Comparison of ENCODE assay signal across 28 cellular contexts in genomic region chr2:47276061-47276460, GRCh38.
"Had no signal": no experiment of that assay in that cellular context is flagged by ENCODE, and none has a peak within 500 bp of the region (broad histone marks: within the 10 kb centered on the region; RNA-seq: fewer than 3 reads in every experiment).

No MANE protein-coding gene starts in this region.

- H3K27me3 ChIP-seq: stomach, suprapubic skin, testis, thyroid gland, tibial artery, tibial nerve, transverse colon, upper lobe of left lung, upper lobe of right lung, uterus, vagina had no signal

- H3K4me3 Mint-ChIP-seq: stimulated activated effector memory CD8-positive, alpha-beta T cell treated with anti-CD3 and anti-CD28 coated beads, Interleukin-12 subunit alpha, Interleukin-12 subunit beta, amount 100 ng/mL, for 72 hours; stimulated activated memory B cell treated with anti-CD40 and anti-IgM and Interleukin-4, amounts not matched to agents 10 μg/mL and 1 μg/mL and 100 μg/mL, for 72 hours; stimulated activated naive B cell treated with anti-CD40 and anti-IgM and Interleukin-4, amounts not matched to agents 10 μg/mL and 1 μg/mL and 100 μg/mL, for 72 hours; stimulated activated naive CD8-positive, alpha-beta T cell treated with anti-CD3 and anti-CD28 coated beads, Interleukin-15, amount 100 ng/mL, for 72 hours; stimulated activated naive CD8-positive, alpha-beta T cell treated with anti-CD3 and anti-CD28 coated beads, Interleukin-15, Interleukin-2, amounts not matched to agents 100 ng/mL and 50 ng/mL, for 24 hours; type B pancreatic cell had no signal

- H3K4me1 ChIP-seq: uterus had no signal

- H3K27me3 Mint-ChIP-seq: stimulated activated memory B cell treated with anti-CD40 and anti-IgM and Interleukin-4, amounts not matched to agents 10 μg/mL and 1 μg/mL and 100 μg/mL, for 72 hours; stimulated activated naive B cell treated with anti-CD40 and anti-IgM and Interleukin-4, amounts not matched to agents 10 μg/mL and 1 μg/mL and 100 μg/mL, for 72 hours; stimulated activated naive CD8-positive, alpha-beta T cell treated with anti-CD3 and anti-CD28 coated beads, Interleukin-15, amount 100 ng/mL, for 72 hours; stimulated activated naive CD8-positive, alpha-beta T cell treated with anti-CD3 and anti-CD28 coated beads, Interleukin-15, Interleukin-2, amounts not matched to agents 100 ng/mL and 50 ng/mL, for 24 hours; type B pancreatic cell had no signal

- H3K4me3 ChIP-seq: stomach, suprapubic skin, testis, thoracic aorta, thyroid gland, tibial artery, tibial nerve, transverse colon, upper lobe of left lung, upper lobe of right lung, uterus, vagina had no signal

- H3K9me3 Mint-ChIP-seq: stimulated activated effector memory CD8-positive, alpha-beta T cell treated with anti-CD3 and anti-CD28 coated beads, Interleukin-12 subunit alpha, Interleukin-12 subunit beta, amount 100 ng/mL, for 72 hours; stimulated activated memory B cell treated with anti-CD40 and anti-IgM and Interleukin-4, amounts not matched to agents 10 μg/mL and 1 μg/mL and 100 μg/mL, for 72 hours; stimulated activated naive B cell treated with anti-CD40 and anti-IgM and Interleukin-4, amounts not matched to agents 10 μg/mL and 1 μg/mL and 100 μg/mL, for 72 hours; stimulated activated naive CD8-positive, alpha-beta T cell treated with anti-CD3 and anti-CD28 coated beads, Interleukin-15, amount 100 ng/mL, for 72 hours; stimulated activated naive CD8-positive, alpha-beta T cell treated with anti-CD3 and anti-CD28 coated beads, Interleukin-15, Interleukin-2, amounts not matched to agents 100 ng/mL and 50 ng/mL, for 24 hours; type B pancreatic cell had no signal

- H3K36me3 Mint-ChIP-seq: stimulated activated effector memory CD8-positive, alpha-beta T cell treated with anti-CD3 and anti-CD28 coated beads, Interleukin-12 subunit alpha, Interleukin-12 subunit beta, amount 100 ng/mL, for 72 hours; stimulated activated memory B cell treated with anti-CD40 and anti-IgM and Interleukin-4, amounts not matched to agents 10 μg/mL and 1 μg/mL and 100 μg/mL, for 72 hours; type B pancreatic cell had no signal

- ATAC-seq: stimulated activated effector memory CD8-positive, alpha-beta T cell treated with anti-CD3 and anti-CD28 coated beads, Interleukin-12 subunit alpha, Interleukin-12 subunit beta, amount 100 ng/mL, for 72 hours; stimulated activated memory B cell treated with anti-CD40 and anti-IgM and Interleukin-4, amounts not matched to agents 10 μg/mL and 1 μg/mL and 100 μg/mL, for 72 hours; stimulated activated naive B cell treated with anti-CD40 and anti-IgM and Interleukin-4, amounts not matched to agents 10 μg/mL and 1 μg/mL and 100 μg/mL, for 72 hours; stimulated activated naive CD8-positive, alpha-beta T cell treated with anti-CD3 and anti-CD28 coated beads, Interleukin-15, amount 100 ng/mL, for 72 hours; stimulated activated naive CD8-positive, alpha-beta T cell treated with anti-CD3 and anti-CD28 coated beads, Interleukin-15, Interleukin-2, amounts not matched to agents 100 U/mL and 50 U/mL, for 24 hours; upper lobe of right lung had no signal

- H3K27ac Mint-ChIP-seq: stimulated activated effector memory CD8-positive, alpha-beta T cell treated with anti-CD3 and anti-CD28 coated beads, Interleukin-12 subunit alpha, Interleukin-12 subunit beta, amount 100 ng/mL, for 72 hours; stimulated activated memory B cell treated with anti-CD40 and anti-IgM and Interleukin-4, amounts not matched to agents 10 μg/mL and 1 μg/mL and 100 μg/mL, for 72 hours; stimulated activated naive B cell treated with anti-CD40 and anti-IgM and Interleukin-4, amounts not matched to agents 10 μg/mL and 1 μg/mL and 100 μg/mL, for 72 hours; stimulated activated naive CD8-positive, alpha-beta T cell treated with anti-CD3 and anti-CD28 coated beads, Interleukin-15, amount 100 ng/mL, for 72 hours; stimulated activated naive CD8-positive, alpha-beta T cell treated with anti-CD3 and anti-CD28 coated beads, Interleukin-15, Interleukin-2, amounts not matched to agents 100 ng/mL and 50 ng/mL, for 24 hours; type B pancreatic cell had no signal

- H3K9me3 ChIP-seq: stomach, suprapubic skin, testis, thoracic aorta, thyroid gland, tibial artery, tibial nerve, transverse colon, upper lobe of left lung, upper lobe of right lung, uterus, vagina had no signal

- H3K27ac ChIP-seq: stomach, suprapubic skin, testis, thyroid gland, upper lobe of left lung, upper lobe of right lung, vagina had no signal

- DNase-seq: stimulated activated CD4-positive, alpha-beta T cell treated with anti-CD3 and anti-CD28 coated beads, Interleukin-2, amount 100 ng/mL, for 24 hours; stimulated activated CD4-positive, alpha-beta T cell treated with anti-CD3 and anti-CD28 coated beads, Interleukin-2, amount 100 ng/mL, for 48 hours; stimulated activated CD4-positive, alpha-beta T cell treated with anti-CD3 and anti-CD28 coated beads, Interleukin-4, amount 100 ng/mL, for 1 hour; stimulated activated CD4-positive, alpha-beta T cell treated with anti-CD3 and anti-CD28 coated beads, Interleukin-4, amount 100 ng/mL, for 24 hours; stimulated activated CD4-positive, alpha-beta T cell treated with anti-CD3 and anti-CD28 coated beads, Interleukin-4, amount 100 ng/mL, for 4 hours; stimulated activated CD8-positive, alpha-beta memory T cell treated with anti-CD3 and anti-CD28 coated beads, Interleukin-4, amount 100 ng/mL, for 48 hours; stimulated activated naive B cell treated with anti-CD40 and anti-IgM and Interleukin-4, amounts not matched to agents 10 μg/mL and 1 μg/mL and 100 μg/mL, for 72 hours; stimulated activated naive CD4-positive, alpha-beta T cell; stimulated activated naive CD4-positive, alpha-beta T cell treated with Interleukin-2 at 50 U/mL for 16 hours; stimulated activated naive CD8-positive, alpha-beta T cell treated with anti-CD3 and anti-CD28 coated beads, Interleukin-15, amount 100 ng/mL, for 72 hours; stimulated activated naive CD8-positive, alpha-beta T cell treated with anti-CD3 and anti-CD28 coated beads, Interleukin-15, Interleukin-2, amounts not matched to agents 100 U/mL and 50 U/mL, for 24 hours; stomach; substantia nigra; testis; thyroid gland; tibial artery; transverse colon; upper lobe of left lung; upper lobe of right lung; uterus had no signal

- H3K36me3 ChIP-seq: stomach, suprapubic skin, thoracic aorta, thyroid gland, tibial artery, tibial nerve, transverse colon, upper lobe of left lung, upper lobe of right lung, uterus, vagina had no signal
